Comparison of ENCODE assay signal across 19 cellular contexts in the genomic region with DNA sequence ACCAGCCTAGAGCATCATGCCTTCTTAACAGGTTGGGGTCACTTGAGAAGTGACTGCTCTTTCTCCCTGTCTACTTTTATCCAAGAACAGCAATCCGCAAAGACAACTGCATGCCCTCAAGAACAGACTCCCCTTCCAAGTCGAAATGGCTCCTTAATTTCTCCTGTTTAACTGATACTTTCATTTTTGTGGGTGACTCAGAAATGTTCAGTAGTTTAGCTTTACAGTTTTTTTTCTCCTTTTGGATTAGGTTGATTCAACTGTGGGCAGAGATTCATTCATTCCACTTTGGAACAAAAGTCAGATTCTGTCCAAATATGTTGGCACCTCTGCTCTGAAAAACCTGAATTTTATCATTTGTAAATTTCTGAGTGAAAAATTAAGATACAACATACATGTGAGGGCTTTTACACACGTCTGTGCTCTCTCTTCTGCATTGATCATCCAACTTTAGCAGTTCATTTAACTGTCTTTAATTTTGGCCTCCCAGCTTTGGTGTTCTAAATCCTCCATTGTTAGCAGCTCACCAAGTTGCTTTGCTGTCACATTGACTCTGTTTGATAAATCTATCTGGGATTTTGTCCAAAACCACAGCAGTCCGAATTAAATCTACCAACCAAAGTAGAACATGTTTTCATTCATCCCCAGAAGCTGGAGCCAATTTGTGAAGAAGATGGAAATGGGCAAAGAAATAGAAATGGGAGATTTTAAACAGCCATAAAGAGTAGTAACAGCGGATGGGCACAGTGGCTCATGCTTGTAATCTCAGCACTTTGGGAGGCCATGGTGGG. TPM values are rescaled to one million over a fixed set of nuclear protein-coding genes. Genes with fewer than 3 reads are reported as not detected.
A peak's percentile ranks its signal among the peaks of the same experiment; 100 is the strongest.
DNase-seq lines count a peak whose midpoint lies in the region; ATAC-seq and TF ChIP-seq lines count a peak whose summit lies in the region.
"Had no signal": no experiment of that assay in that cellular context is flagged by ENCODE, and none has a peak within 500 bp of the region (broad histone marks: within the 10 kb centered on the region; RNA-seq: fewer than 3 reads in every experiment).

No MANE protein-coding gene starts in this region.

- H3K4me1 ChIP-seq in SK-N-SH (ENCODE audit: control insufficient read depth in 1 of 2, insufficient read depth in 2 of 2, low read depth in 1 of 2, low read length in 1 of 2) (peaks cover 0 to 12% of the 10 kb centered on the region in 2 experiments; a peak in 1 of 4 replicates), fibroblast of lung (ENCODE audit: control insufficient read depth, extremely low read depth, insufficient read depth, low read length) (peaks cover 5% of the 10 kb centered on the region), rectal smooth muscle tissue (ENCODE audit: control insufficient read depth, insufficient read depth, low read length) (peaks cover 19% of the 10 kb centered on the region), upper lobe of left lung (no peaks in the 10 kb centered on the region)
- H3K4me1 ChIP-seq: BE2C had no signal

- H3F3A ChIP-seq in SK-N-SH (replicated peaks; ENCODE audit: insufficient read depth) = peaks cover 17% of the 10 kb centered on the region

- H3K27me3 ChIP-seq in SK-N-SH (ENCODE audit: insufficient read depth) (no peaks in the 10 kb centered on the region), fibroblast of lung (ENCODE audit: control insufficient read depth, insufficient read depth, low read length) (no peaks in the 10 kb centered on the region), rectal smooth muscle tissue (ENCODE audit: control insufficient read depth, insufficient read depth, low read length) (no peaks in the 10 kb centered on the region), upper lobe of left lung (no peaks in the 10 kb centered on the region)
- H3K27me3 ChIP-seq: BE2C, hepatocyte, SJSA1 had no signal

- no peak for TF ChIP-seq POLR2A in upper lobe of left lung (IDR thresholded peaks at IDR 0.05)

- H3K36me3 ChIP-seq in SK-N-SH (replicated peaks in 1 of 2; ENCODE audit: control insufficient read depth in 1 of 2, insufficient read depth in 2 of 2, low read length in 1 of 2) (no peaks in the 10 kb centered on the region), fibroblast of lung (ENCODE audit: control insufficient read depth, insufficient read depth, low read length) (no peaks in the 10 kb centered on the region), rectal smooth muscle tissue (ENCODE audit: control insufficient read depth, insufficient read depth, low read length) (no peaks in the 10 kb centered on the region), upper lobe of left lung (no peaks in the 10 kb centered on the region)
- H3K36me3 ChIP-seq: BE2C, SJSA1 had no signal

- no peaks in the 10 kb centered on the region for H3K4me1 Mint-ChIP-seq in activated CD4-positive, alpha-beta T cell treated with anti-CD3 and anti-CD28 coated beads, Interleukin-2, amount 10 ng/mL, durations not matched to agents 7 days and 5 days

- no peaks in the 10 kb centered on the region for H3K27me3 Mint-ChIP-seq in activated CD4-positive, alpha-beta T cell treated with anti-CD3 and anti-CD28 coated beads, Interleukin-2, amount 10 ng/mL, durations not matched to agents 7 days and 5 days

- H3K27ac ChIP-seq in SK-N-SH (ENCODE audit: low read depth in 2 of 2, low read length in 1 of 2) (peak overlapping the region in 1 of 2 experiments; percentile 64; a peak in 3 of 4 replicates), fibroblast of lung (ENCODE audit: insufficient read depth, low read length) (no peak overlapping the region), rectal smooth muscle tissue (ENCODE audit: low read depth, low read length) (peak overlapping the region; percentile 55), upper lobe of left lung (no peak overlapping the region)
- H3K27ac ChIP-seq: hepatocyte, SJSA1 had no signal

- CTCF ChIA-PET in SK-N-SH (lab: Yijun Ruan, JAX) = no interaction called here
- CTCF ChIA-PET in activated CD4-positive, alpha-beta T cell treated with anti-CD3 and anti-CD28 coated beads, Interleukin-2, amount 10 ng/mL, durations not matched to agents 7 days and 5 days (lab: Charles Lee) = interaction anchor here (0.8 to 1.5 kb wide), 2 partner anchors 7 to 9 kb away, joined by 4 to 5 read pairs; no protein-coding TSS in a partner anchor

- H3K36me3 Mint-ChIP-seq in activated CD4-positive, alpha-beta T cell treated with anti-CD3 and anti-CD28 coated beads, Interleukin-2, amount 10 ng/mL, durations not matched to agents 7 days and 5 days (ENCODE audit: low read depth) = peaks cover 4% of the 10 kb centered on the region

- H3K4me2 ChIP-seq in SK-N-SH (peak overlapping the region; percentile 55; the same call in 1 of the 2 replicates), fibroblast of lung (ENCODE audit: extremely low read depth, insufficient read depth, low read length) (peak overlapping the region; percentile 60)
- H3K4me2 ChIP-seq: hepatocyte had no signal

- peaks cover 18% of the 10 kb centered on the region for H3K9me3 Mint-ChIP-seq in activated CD4-positive, alpha-beta T cell treated with anti-CD3 and anti-CD28 coated beads, Interleukin-2, amount 10 ng/mL, durations not matched to agents 7 days and 5 days

- H3K79me2 ChIP-seq in SK-N-SH (ENCODE audit: insufficient read depth) (no peaks in the 10 kb centered on the region), fibroblast of lung (ENCODE audit: control insufficient read depth, insufficient read depth, low read length) (no peaks in the 10 kb centered on the region)
- H3K79me2 ChIP-seq: hepatocyte had no signal

- no peaks in the 10 kb centered on the region for H3K9me2 ChIP-seq in SK-N-SH

- H3K9ac ChIP-seq in SK-N-SH = no peak overlapping the region
- H3K9ac ChIP-seq in fibroblast of lung (ENCODE audit: insufficient read depth, low read length) = no peak overlapping the region
- no peak overlapping the region for H3K9ac ChIP-seq in rectal smooth muscle tissue (ENCODE audit: low read length)

- peak overlapping the region in 1 of 2 experiments; percentile 31; a peak in 1 of 4 replicates for H3K4me3 ChIP-seq in SK-N-SH (ENCODE audit: low read depth in 2 of 2, low read length in 1 of 2)
- H3K4me3 ChIP-seq in fibroblast of lung (replicated peaks in 1 of 4; ENCODE audit: control extremely low read depth in 1 of 4, insufficient read depth in 1 of 4, low read depth in 3 of 4, low read length in 4 of 4) = no peak overlapping the region
- H3K4me3 ChIP-seq in rectal smooth muscle tissue (ENCODE audit: low read length) = no peak overlapping the region
- H3K4me3 ChIP-seq in upper lobe of left lung = no peak overlapping the region
- H3K4me3 ChIP-seq: hepatocyte, SJSA1 had no signal

- H3K27ac Mint-ChIP-seq in activated CD4-positive, alpha-beta T cell treated with anti-CD3 and anti-CD28 coated beads, Interleukin-2, amount 10 ng/mL, durations not matched to agents 7 days and 5 days = no peak overlapping the region

- no peak for TF ChIP-seq RAD21 in SK-N-SH (IDR thresholded peaks at IDR 0.05; ENCODE audit: low read length)

- H3K9me3 ChIP-seq in SK-N-SH = no peaks in the 10 kb centered on the region
- no peaks in the 10 kb centered on the region for H3K9me3 ChIP-seq in fibroblast of lung (ENCODE audit: control insufficient read depth, insufficient read depth, low read depth, low read length)
- peaks cover 0 to 4% (median 0%) of the 10 kb centered on the region in 4 donors for H3K9me3 ChIP-seq in upper lobe of left lung
- H3K9me3 ChIP-seq: BE2C had no signal

- TF ChIP-seq CTCF in SK-N-SH (IDR thresholded peaks at IDR 0.05) (no peak), fibroblast of lung (conservative IDR thresholded peaks at IDR 0.05 in 1 of 2, IDR thresholded peaks at IDR 0.05 in 1 of 2; ENCODE audit: low read depth in 1 of 2, low read length in 2 of 2) (no peak), upper lobe of left lung (IDR thresholded peaks at IDR 0.05) (no peak)

- peak; percentile 70 for DNase-seq in EH (ENCODE audit: low read depth)
- no peak for DNase-seq in SK-N-SH
- DNase-seq in fibroblast of lung (ENCODE audit: low read depth in 2 of 2) = peak; percentile 81 to 82
- DNase-seq in NCI-H2081 (lab: John Stamatoyannopoulos, UW) = no peak
- DNase-seq in NCI-H1417 (lab: John Stamatoyannopoulos, UW) = no peak
- DNase-seq in upper lobe of left lung = no peak
- no peak for DNase-seq in activated CD4-positive, alpha-beta T cell treated with anti-CD3 and anti-CD28 coated beads, Interleukin-2, amount 10 ng/mL, durations not matched to agents 7 days and 5 days
- DNase-seq: activated effector memory CD4-positive, alpha-beta T cell treated with anti-CD3 and anti-CD28 coated beads, Interleukin-2, amount 50 U/mL, for 16 hours; BE2C; GF-D8; kidney glomerular epithelial cell; MM.1S; NCI-H187 treated with DMSO at 0.1 percent for 48 hours; NCI-H524 treated with DMSO at 0.1 percent for 48 hours; stimulated activated CD4-positive, alpha-beta T cell treated with anti-CD3 and anti-CD28 coated beads, Interleukin-4, amount 100 ng/mL, for 24 hours had no signal

- no peaks in the 10 kb centered on the region; the same call in 1 of the 2 replicates for H4K20me1 ChIP-seq in SK-N-SH (ENCODE audit: insufficient read depth)
- H4K20me1 ChIP-seq in fibroblast of lung (ENCODE audit: control insufficient read depth, extremely low read depth, insufficient read depth, low read length) = no peaks in the 10 kb centered on the region

- POLR2A ChIA-PET in SK-N-SH (lab: Yijun Ruan, JAX) = no interaction called here
- POLR2A ChIA-PET in activated CD4-positive, alpha-beta T cell treated with anti-CD3 and anti-CD28 coated beads, Interleukin-2, amount 10 ng/mL, durations not matched to agents 7 days and 5 days (lab: Charles Lee) = no interaction called here

- H3K4me3 Mint-ChIP-seq in activated CD4-positive, alpha-beta T cell treated with anti-CD3 and anti-CD28 coated beads, Interleukin-2, amount 10 ng/mL, durations not matched to agents 7 days and 5 days = no peak overlapping the region

- no peak for ATAC-seq in upper lobe of left lung (ENCODE audit: low FRiP score in 2 of 2)
- ATAC-seq: sciatic nerve had no signal

- TF ChIP-seq EP300 in SK-N-SH (IDR thresholded peaks at IDR 0.05; ENCODE audit: borderline replicate concordance in 1 of 2, low read depth in 1 of 2, low read length in 1 of 2) (peak in 1 of 2 experiments; percentile 39; a peak in 1 of 4 replicates), upper lobe of left lung (IDR thresholded peaks at IDR 0.05) (no peak)

- WGBS in SK-N-SH (ENCODE audit: low lambda C conversion rate) = 24% methylated on average over 5 of the region's 5 CpGs
- 61 to 74% methylated on average over 5 of the region's 5 CpGs for WGBS in upper lobe of left lung, 2 donors

- H2AFZ ChIP-seq in SK-N-SH (ENCODE audit: low read depth) (no peak overlapping the region), fibroblast of lung (ENCODE audit: low read length) (peak overlapping the region; percentile 61)
- H2AFZ ChIP-seq: hepatocyte had no signal

RNA-seq across cellular contexts. Expression of a gene that starts 50.0 kb away (rescaled TPM):
- 0.05 and 0.08 TPM in 2 replicates for polyA plus RNA-seq in SK-N-SH (2012; rRNA removed)
- polyA plus RNA-seq in SK-N-SH (2012; cell fraction: cytosol; rRNA removed) = 0.05 and 0.08 TPM in 2 replicates
- polyA plus RNA-seq in SK-N-SH (2012; cell fraction: nucleus; rRNA removed) = not detected in 2 replicates
- total RNA-seq in fibroblast of lung = 3.3 and 11.4 TPM in 2 replicates
- polyA plus RNA-seq in fibroblast of lung = 2.4 and 9.6 TPM in 2 replicates
- 1.4 and 8.0 TPM in 2 replicates for polyA plus RNA-seq in fibroblast of lung (2012)
- polyA minus RNA-seq in fibroblast of lung (ENCODE audit: low replicate concordance) = 0.33 TPM in 1 of 2 replicates, not detected in the other
- total RNA-seq in upper lobe of left lung = 1,000 to 10,000 TPM in 2 of 6 donors, 100 to 1,000 TPM in 4; 235 to 1,594 (median 506) TPM
- total RNA-seq in activated CD4-positive, alpha-beta T cell treated with anti-CD3 and anti-CD28 coated beads, Interleukin-2, amount 10 ng/mL, durations not matched to agents 7 days and 5 days = 10 to 100 TPM; 72.3 to 74.6 TPM

Comparison
In these comparisons a context has a peak if more than half of its experiments do, and no peak if none do; other contexts are left out.
1. DNase-seq: peak in EH (single experiment) and fibroblast of lung (2 of 2); none in SK-N-SH (single experiment), NCI-H2081 (0 of 2), NCI-H1417 (0 of 3), upper lobe of left lung (0 of 2) and activated CD4-positive, alpha-beta T cell treated with anti-CD3 and anti-CD28 coated beads, Interleukin-2, amount 10 ng/mL, durations not matched to agents 7 days and 5 days (single experiment).